29 cellular contexts compared by ENCODE assay signal in the genomic region with DNA sequence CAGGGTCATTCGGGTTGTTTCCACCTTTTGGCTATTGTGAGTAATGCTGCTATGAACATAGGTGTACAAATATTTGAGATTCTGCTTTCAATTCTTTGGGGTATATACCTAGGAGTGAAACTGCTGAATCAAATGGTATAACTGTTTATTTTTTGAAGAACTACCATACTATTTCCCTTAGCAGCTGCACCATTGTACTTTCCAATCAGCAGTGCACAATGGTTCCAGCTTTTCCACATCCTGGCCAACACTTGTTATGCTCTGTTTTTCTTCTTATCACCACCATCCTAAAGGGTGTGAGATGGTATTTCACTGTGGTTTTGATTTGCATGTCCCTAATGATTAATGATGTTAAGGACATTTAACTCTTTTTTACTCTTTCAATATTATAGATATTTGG. TPM values are rescaled to one million over a fixed set of nuclear protein-coding genes. Genes with fewer than 3 reads are reported as not detected.
"Had no signal": no experiment of that assay in that cellular context is flagged by ENCODE, and none has a peak within 500 bp of the region (broad histone marks: within the 10 kb centered on the region; RNA-seq: fewer than 3 reads in every experiment).

No MANE protein-coding gene starts in this region.

- DNase-seq: naive thymus-derived CD4-positive, alpha-beta T cell; natural killer cell; nephron progenitor cell; occipital lobe; ovary; posterior cingulate gyrus; psoas muscle; right cardiac atrium; spleen; stimulated activated CD4-positive, alpha-beta T cell treated with anti-CD3 and anti-CD28 coated beads, Interleukin-12 subunit alpha, Interleukin-12 subunit beta, amount 100 ng/mL, for 4 hours; stimulated activated CD4-positive, alpha-beta T cell treated with anti-CD3 and anti-CD28 coated beads, Interleukin-1b, Interleukin-23, amount 100 ng/mL, for 48 hours; stimulated activated CD4-positive, alpha-beta T cell treated with anti-CD3 and anti-CD28 coated beads, Interleukin-4, amount 100 ng/mL, for 1 hour; stimulated activated CD4-positive, alpha-beta T cell treated with anti-CD3 and anti-CD28 coated beads, Interleukin-4, amount 100 ng/mL, for 4 hours; stimulated activated CD8-positive, alpha-beta memory T cell treated with anti-CD3 and anti-CD28 coated beads, Interleukin-4, amount 100 ng/mL, for 48 hours; stimulated activated naive CD4-positive, alpha-beta T cell; stimulated activated naive CD8-positive, alpha-beta T cell treated with anti-CD3 and anti-CD28 coated beads, Interleukin-15, amount 100 ng/mL, for 72 hours; stimulated activated naive CD8-positive, alpha-beta T cell treated with anti-CD3 and anti-CD28 coated beads, Interleukin-15, Interleukin-2, amounts not matched to agents 100 U/mL and 50 U/mL, for 24 hours; substantia nigra; testis; tibial artery; transverse colon; upper lobe of right lung; uterus had no signal

- H3K36me3 ChIP-seq: ovary, spleen, suprapubic skin, tibial artery, transverse colon, upper lobe of right lung, uterus had no signal

- H3K9ac ChIP-seq: parathyroid adenoma had no signal

- H3K27me3 ChIP-seq: ovary, suprapubic skin, testis, tibial artery, transverse colon, upper lobe of right lung, uterus had no signal

- H3K79me2 ChIP-seq: parathyroid adenoma had no signal

- H2AFZ ChIP-seq: parathyroid adenoma had no signal

- H3K4me1 ChIP-seq: parathyroid adenoma, psoas muscle, spleen, suprapubic skin, testis, transverse colon, upper lobe of right lung, uterus had no signal

- H3K27ac ChIP-seq: ovary, parathyroid adenoma, psoas muscle, skin epidermis, spleen, suprapubic skin, testis, tibial artery, transverse colon, upper lobe of right lung, uterus had no signal

- H3K4me2 ChIP-seq: smooth muscle cell had no signal

- H3K4me3 ChIP-seq: ovary, psoas muscle, skin epidermis, smooth muscle cell, spleen, suprapubic skin, testis, tibial artery, transverse colon, upper lobe of right lung, uterus had no signal

- H3K9me3 ChIP-seq: ovary, psoas muscle, spleen, suprapubic skin, testis, tibial artery, transverse colon, upper lobe of right lung, uterus had no signal

- ATAC-seq: naive thymus-derived CD4-positive, alpha-beta T cell; natural killer cell; psoas muscle; right cardiac atrium; sciatic nerve; stimulated activated memory B cell treated with anti-CD40 and anti-IgM and Interleukin-4, amounts not matched to agents 10 μg/mL and 1 μg/mL and 100 μg/mL, for 72 hours; stimulated activated naive CD8-positive, alpha-beta T cell treated with anti-CD3 and anti-CD28 coated beads, Interleukin-15, amount 100 ng/mL, for 72 hours; stimulated activated naive CD8-positive, alpha-beta T cell treated with anti-CD3 and anti-CD28 coated beads, Interleukin-15, Interleukin-2, amounts not matched to agents 100 U/mL and 50 U/mL, for 24 hours; upper lobe of right lung had no signal

RNA-seq across cellular contexts. Expression of a gene that starts 3.6 kb away (rescaled TPM):
- total RNA-seq: naive thymus-derived CD4-positive, alpha-beta T cell had no signal
- polyA plus RNA-seq: naive thymus-derived CD4-positive, alpha-beta T cell had no signal
